ENCODE assay signal across 8 cellular contexts in genomic region chr11:64060861-64061444, GRCh38. TPM values are rescaled to one million over a fixed set of nuclear protein-coding genes. Genes with fewer than 3 reads are reported as not detected.
A peak's percentile ranks its signal among the peaks of the same experiment; 100 is the strongest.
DNase-seq lines count a peak whose midpoint lies in the region; ATAC-seq, FAIRE-seq and TF ChIP-seq lines count a peak whose summit lies in the region.

No MANE protein-coding gene starts in this region.

- H3K27ac ChIP-seq in CD4-positive, CD25-positive, alpha-beta regulatory T cell (ENCODE audit: insufficient read depth, low read length, poor library complexity, severe bottlenecking) = no peak overlapping the region
- H3K27ac ChIP-seq in cingulate gyrus (ENCODE audit: low read depth, low read length) (peak overlapping the region; percentile 65), gastrocnemius medialis (no peak overlapping the region)

- peaks cover 21% of the 10 kb centered on the region for H3K27me3 Mint-ChIP-seq in CD4-positive, CD25-positive, alpha-beta regulatory T cell
- peaks cover 19% of the 10 kb centered on the region for H3K27me3 Mint-ChIP-seq in memory B cell

- TF ChIP-seq POLR2A in gastrocnemius medialis (IDR thresholded peaks at IDR 0.05) = no peak

- peak; percentile 15 to 45 for ATAC-seq in CD4-positive, CD25-positive, alpha-beta regulatory T cell (ENCODE audit: low read depth in 2 of 2)
- ATAC-seq in memory B cell (ENCODE audit: low read depth) (peak; percentile 91), gastrocnemius medialis (no peak), HG03039 (IDR thresholded peaks at IDR 0.05; ENCODE audit: unreplicated experiment) (no peak)

- intact Hi-C loops in gastrocnemius medialis (cut with DNase I; ENCODE audit: low total_unique reads) = no loop called here

- no peaks in the 10 kb centered on the region for H3K9me3 ChIP-seq in CD4-positive, CD25-positive, alpha-beta regulatory T cell (ENCODE audit: control insufficient read depth in 2 of 2, low read length in 2 of 2)
- no peaks in the 10 kb centered on the region for H3K9me3 ChIP-seq in gastrocnemius medialis

- H3K36me3 Mint-ChIP-seq in CD4-positive, CD25-positive, alpha-beta regulatory T cell = peaks cover 5% of the 10 kb centered on the region
- H3K36me3 Mint-ChIP-seq in memory B cell = no peaks in the 10 kb centered on the region

- H3K27ac Mint-ChIP-seq in CD4-positive, CD25-positive, alpha-beta regulatory T cell = no peak overlapping the region
- H3K27ac Mint-ChIP-seq in memory B cell = no peak overlapping the region

- peaks cover 11% of the 10 kb centered on the region for H3K4me1 ChIP-seq in CD4-positive, CD25-positive, alpha-beta regulatory T cell (ENCODE audit: control insufficient read depth, insufficient read depth, low read length, poor library complexity, severe bottlenecking)
- H3K4me1 ChIP-seq in gastrocnemius medialis = peaks cover 7 to 19% of the 10 kb centered on the region in 2 donors

- in situ Hi-C loops in gastrocnemius medialis (cut with MboI; ENCODE audit: low sequenced_read_pairs in 4 of 4) = no loop called here

- no peaks in the 10 kb centered on the region for H3K9me3 Mint-ChIP-seq in CD4-positive, CD25-positive, alpha-beta regulatory T cell
- H3K9me3 Mint-ChIP-seq in memory B cell = no peaks in the 10 kb centered on the region

- no peaks in the 10 kb centered on the region for H3K36me3 ChIP-seq in CD4-positive, CD25-positive, alpha-beta regulatory T cell (ENCODE audit: control insufficient read depth, insufficient read depth, low read length)
- H3K36me3 ChIP-seq in gastrocnemius medialis = no peaks in the 10 kb centered on the region

- H3K27me3 ChIP-seq in CD4-positive, CD25-positive, alpha-beta regulatory T cell (ENCODE audit: control insufficient read depth, insufficient read depth, low read length) = no peaks in the 10 kb centered on the region
- H3K27me3 ChIP-seq in gastrocnemius medialis = no peaks in the 10 kb centered on the region

- H3K4me3 ChIP-seq in CD4-positive, CD25-positive, alpha-beta regulatory T cell (ENCODE audit: low read depth, low read length) = peak overlapping the region; percentile 26
- H3K4me3 ChIP-seq in gastrocnemius medialis = peak overlapping the region in 2 of 4 donors; percentile 16 to 33

- TF ChIP-seq CTCF in gastrocnemius medialis (IDR thresholded peaks at IDR 0.05 in 4 of 5, conservative IDR thresholded peaks at IDR 0.05 in 1 of 5) = no peak

- H3K4me3 Mint-ChIP-seq in CD4-positive, CD25-positive, alpha-beta regulatory T cell = peak overlapping the region; percentile 66 to 84 (median 75)
- peak overlapping the region; percentile 73 for H3K4me3 Mint-ChIP-seq in memory B cell

- H3K4me1 Mint-ChIP-seq in CD4-positive, CD25-positive, alpha-beta regulatory T cell = peaks cover 0 to 11% (median 2%) of the 10 kb centered on the region in 4 donors
- H3K4me1 Mint-ChIP-seq in memory B cell = peaks cover 5% of the 10 kb centered on the region

- DNase-seq in CD4-positive, CD25-positive, alpha-beta regulatory T cell = peak; percentile 19 to 42 (median 23)
- peak; percentile 32 for DNase-seq in HTR-8/SVneo (ENCODE audit: insufficient read length, low spot score)
- peak; percentile 64 for DNase-seq in activated CD4-positive, CD25-positive, alpha-beta regulatory T cell treated with anti-CD3 and anti-CD28 coated beads, Interleukin-2, amount 50 U/mL, for 72 hours
- DNase-seq in memory B cell (ENCODE audit: low spot score in 2 of 2) = peak; percentile 55 to 63
- DNase-seq in stimulated activated CD8-positive, alpha-beta memory T cell treated with anti-CD3 and anti-CD28 coated beads, Interleukin-15, amount 100 ng/mL, for 1 hour (ENCODE audit: low read depth) = peak; percentile 24
- no peak for DNase-seq in gastrocnemius medialis

- no peak for FAIRE-seq in HTR-8/SVneo (lab: Jason Lieb, UNC)

RNA-seq across cellular contexts. Expression of gene FLRT1, which starts 25.2 kb away (rescaled TPM):
- not detected for total RNA-seq in CD4-positive, CD25-positive, alpha-beta regulatory T cell
- polyA plus RNA-seq in CD4-positive, CD25-positive, alpha-beta regulatory T cell = under 1 TPM in 1 of 4 donors, not detected in 3; 0.21 TPM
- total RNA-seq in gastrocnemius medialis = not detected

Comparison
In these comparisons a context has a peak if more than half of its experiments do, and no peak if none do; other contexts are left out.
1. ATAC-seq: peak in CD4-positive, CD25-positive, alpha-beta regulatory T cell (2 of 2) and memory B cell (single experiment); none in gastrocnemius medialis (0 of 2) and HG03039 (single experiment).
2. DNase-seq: peak in CD4-positive, CD25-positive, alpha-beta regulatory T cell (3 of 3), HTR-8/SVneo (single experiment), activated CD4-positive, CD25-positive, alpha-beta regulatory T cell treated with anti-CD3 and anti-CD28 coated beads, Interleukin-2, amount 50 U/mL, for 72 hours (single experiment), memory B cell (2 of 2) and stimulated activated CD8-positive, alpha-beta memory T cell treated with anti-CD3 and anti-CD28 coated beads, Interleukin-15, amount 100 ng/mL, for 1 hour (single experiment); none in gastrocnemius medialis (0 of 2).